ENCODE assay signal across 19 cellular contexts in the genomic region with DNA sequence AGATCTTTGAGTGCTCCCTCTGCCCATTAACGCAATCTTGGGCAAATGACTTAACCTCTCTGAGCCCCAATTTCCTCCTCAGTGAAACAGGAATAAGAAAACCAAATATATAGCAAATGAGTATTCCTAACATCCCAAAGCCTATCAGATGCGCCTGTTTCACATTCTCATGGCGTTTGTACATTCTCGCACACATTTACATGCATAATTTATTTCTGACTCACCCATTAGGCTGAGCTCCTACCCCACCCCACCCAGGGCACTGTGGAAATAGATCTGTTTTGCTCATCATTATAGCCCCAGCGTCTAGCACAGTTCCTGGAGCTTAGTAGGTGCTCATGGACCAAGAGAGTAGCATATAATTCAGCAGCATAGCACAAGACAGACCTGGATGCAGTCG.
DNase-seq lines count a peak whose midpoint lies in the region; ATAC-seq, FAIRE-seq and TF ChIP-seq lines count a peak whose summit lies in the region.
"Had no signal": no experiment of that assay in that cellular context is flagged by ENCODE, and none has a peak within 500 bp of the region (broad histone marks: within the 10 kb centered on the region; RNA-seq: fewer than 3 reads in every experiment).

No MANE protein-coding gene starts in this region.

- H3K79me1 ChIP-seq in IMR-90 (ENCODE audit: low read depth in 1 of 2, low read length in 2 of 2), result no peaks in the 10 kb centered on the region

- TF ChIP-seq RAD21 in IMR-90 (IDR thresholded peaks at IDR 0.05; ENCODE audit: low read length), result no peak

- in situ Hi-C loops in IMR-90 (cut with MboI; ENCODE audit: low sequenced_read_pairs), result no loop called here

- ATAC-seq in IMR-90 (ENCODE audit: low read depth) (peak; percentile 56), foreskin keratinocyte (peak; percentile 70), HG03095 (IDR thresholded peaks at IDR 0.05; ENCODE audit: unreplicated experiment) (no peak), HG02970 (IDR thresholded peaks at IDR 0.05; ENCODE audit: low FRiP score, unreplicated experiment) (no peak)
- ATAC-seq: stimulated activated naive CD8-positive, alpha-beta T cell treated with anti-CD3 and anti-CD28 coated beads, Interleukin-15, amount 100 ng/mL, for 72 hours had no signal

- H4K5ac ChIP-seq in IMR-90 (ENCODE audit: low read depth, low read length), result no peak overlapping the region

- peak overlapping the region; percentile 88 for H2BK120ac ChIP-seq in IMR-90 (ENCODE audit: low read depth, low read length)

- H3K4me1 ChIP-seq in IMR-90 (ENCODE audit: control insufficient read depth, insufficient read depth, low read length), result peaks cover 8% of the 10 kb centered on the region
- H3K4me1 ChIP-seq in astrocyte (ENCODE audit: insufficient read depth, low read length), result peaks cover 41% of the 10 kb centered on the region
- H3K4me1 ChIP-seq in foreskin keratinocyte, result peaks cover 28% of the 10 kb centered on the region
- H3K4me1 ChIP-seq: ascending aorta, left ventricle myocardium inferior had no signal

- H3K27ac Mint-ChIP-seq in astrocyte (ENCODE audit: unreplicated experiment), result no peak overlapping the region

- peak overlapping the region; percentile 65; the same call in 1 of the 2 replicates for H4K91ac ChIP-seq in IMR-90 (ENCODE audit: insufficient read depth, low read depth, low read length)

- CTCF ChIA-PET in AG04450 (lab: Charles Lee) (interaction anchor here (1.0 to 1.4 kb wide), 3 partner anchors 26 to 356 kb away, joined by 3 to 7 read pairs (median 3); no protein-coding TSS in a partner anchor), IMR-90 (lab: Yijun Ruan, JAX) (interaction anchor here (0.6 to 1.4 kb wide), 3 partner anchors 11 to 278 kb away, joined by 3 to 4 read pairs (median 3); no protein-coding TSS in a partner anchor)

- no peaks in the 10 kb centered on the region for H3K36me3 Mint-ChIP-seq in astrocyte (ENCODE audit: low read depth, unreplicated experiment)

- peaks cover 35% of the 10 kb centered on the region for H3K4me1 Mint-ChIP-seq in astrocyte (ENCODE audit: low read depth, unreplicated experiment)
- H3K4me1 Mint-ChIP-seq: stimulated activated naive CD8-positive, alpha-beta T cell treated with anti-CD3 and anti-CD28 coated beads, Interleukin-15, amount 100 ng/mL, for 72 hours had no signal

- no peak overlapping the region; the same call in 1 of the 2 replicates for H3K18ac ChIP-seq in IMR-90 (ENCODE audit: low read depth, low read length)

- H3K27me3 Mint-ChIP-seq in astrocyte (ENCODE audit: low read depth, unreplicated experiment), result no peaks in the 10 kb centered on the region
- H3K27me3 Mint-ChIP-seq: stimulated activated naive CD8-positive, alpha-beta T cell treated with anti-CD3 and anti-CD28 coated beads, Interleukin-15, amount 100 ng/mL, for 72 hours had no signal

- peak overlapping the region; percentile 28 for H2AFZ ChIP-seq in IMR-90 (replicated peaks; ENCODE audit: low read length, poor library complexity)
- peak overlapping the region; percentile 4 for H2AFZ ChIP-seq in astrocyte (ENCODE audit: low read depth, low read length)

- H3K27me3 ChIP-seq in AG04450 (ENCODE audit: control insufficient read depth, insufficient read depth, low read length) (no peaks in the 10 kb centered on the region), IMR-90 (ENCODE audit: control insufficient read depth, insufficient read depth, low read length) (no peaks in the 10 kb centered on the region), astrocyte (ENCODE audit: insufficient read depth, low read length) (no peaks in the 10 kb centered on the region), foreskin keratinocyte (no peaks in the 10 kb centered on the region)
- H3K27me3 ChIP-seq: ascending aorta, dorsolateral prefrontal cortex had no signal

- no peak overlapping the region for H2BK5ac ChIP-seq in IMR-90 (ENCODE audit: low read depth, low read length, poor library complexity, severe bottlenecking)

- no peaks in the 10 kb centered on the region for H4K20me1 ChIP-seq in IMR-90 (ENCODE audit: insufficient read depth, low read length)
- no peaks in the 10 kb centered on the region for H4K20me1 ChIP-seq in astrocyte (ENCODE audit: insufficient read depth, low read length)

- peaks cover 21% of the 10 kb centered on the region for H3K9me1 ChIP-seq in IMR-90 (ENCODE audit: insufficient read depth, low read length)

- FAIRE-seq in astrocyte (lab: Jason Lieb, UNC), result peak; percentile 77
- FAIRE-seq: D721Med had no signal

- H2AK9ac ChIP-seq in IMR-90 (replicated peaks; ENCODE audit: low read depth, low read length, poor library complexity), result no peak overlapping the region

- H2BK20ac ChIP-seq in IMR-90 (ENCODE audit: low read depth, low read length), result peak overlapping the region; percentile 90; the same call in 1 of the 2 replicates

- H3K56ac ChIP-seq in IMR-90 (ENCODE audit: extremely low read depth, insufficient read depth, low read length), result no peak overlapping the region

- DNase-seq in AG04450 (ENCODE audit: low read depth, low spot score), result no peak
- DNase-seq in IMR-90, result peak; percentile 55
- peak; percentile 84 for DNase-seq in astrocyte (ENCODE audit: low read depth)
- DNase-seq in foreskin keratinocyte, result peak; percentile 56 to 72
- no peak for DNase-seq in LoVo (ENCODE audit: low spot score)
- no peak for DNase-seq in NCI-H1694 treated with DMSO at 0.1 percent for 48 hours (lab: John Stamatoyannopoulos, UW)
- DNase-seq: activated CD8-positive, alpha-beta memory T cell treated with anti-CD3 and anti-CD28 coated beads for 24 hours; dorsolateral prefrontal cortex; Karpas-422; left ventricle myocardium inferior; NCI-H446 treated with DMSO at 0.1 percent for 48 hours; posterior cingulate gyrus; stimulated activated naive CD8-positive, alpha-beta T cell treated with anti-CD3 and anti-CD28 coated beads, Interleukin-15, amount 100 ng/mL, for 72 hours; WERI-Rb-1 had no signal

- H3K27ac ChIP-seq in AG04450 (ENCODE audit: low read depth, low read length) (peak overlapping the region; percentile 12), IMR-90 (ENCODE audit: insufficient read depth, low read length) (no peak overlapping the region), astrocyte (ENCODE audit: low read depth, low read length) (peak overlapping the region; percentile 65), foreskin keratinocyte (peak overlapping the region; percentile 63)
- H3K27ac ChIP-seq: ascending aorta, dorsolateral prefrontal cortex, left ventricle myocardium inferior, SK-N-MC, WERI-Rb-1 had no signal

- H3K79me2 ChIP-seq in astrocyte (ENCODE audit: insufficient read depth, low read length), result no peaks in the 10 kb centered on the region

- H2BK15ac ChIP-seq in IMR-90 (ENCODE audit: low read depth, low read length), result peak overlapping the region; percentile 40; the same call in 1 of the 3 replicates

- 90% methylated on average over 3 of the region's 6 CpGs; no CpG with 5 or more reads in 1 of the 2 experiments for whole genome bisulfite sequencing in IMR-90 (ENCODE audit: extremely low coverage in 2 of 2, insufficient read length in 1 of 2), 2 experiments

- H3K36me3 ChIP-seq in IMR-90 (ENCODE audit: control insufficient read depth, insufficient read depth, low read length), result no peaks in the 10 kb centered on the region
- no peaks in the 10 kb centered on the region for H3K36me3 ChIP-seq in astrocyte (ENCODE audit: insufficient read depth, low read length)
- H3K36me3 ChIP-seq: ascending aorta, left ventricle myocardium inferior, WERI-Rb-1 had no signal

- H3K9ac ChIP-seq in IMR-90 (ENCODE audit: low read depth, low read length), result no peak overlapping the region
- H3K9ac ChIP-seq in astrocyte (ENCODE audit: low read length), result peak overlapping the region; percentile 54

- H2AK5ac ChIP-seq in IMR-90 (ENCODE audit: low read depth, low read length), result peak overlapping the region; percentile 67; the same call in 1 of the 2 replicates

- TF ChIP-seq CTCF in AG04450 (IDR thresholded peaks at IDR 0.05; ENCODE audit: low read depth, low read length) (no peak), IMR-90 (conservative IDR thresholded peaks at IDR 0.05; ENCODE audit: low read depth, low read length) (no peak), astrocyte (IDR thresholded peaks at IDR 0.05; ENCODE audit: insufficient read depth, low read depth, low read length) (no peak), foreskin keratinocyte (conservative IDR thresholded peaks at IDR 0.05) (no peak)

- H3K9me3 Mint-ChIP-seq in astrocyte (ENCODE audit: unreplicated experiment), result no peaks in the 10 kb centered on the region
- H3K9me3 Mint-ChIP-seq: stimulated activated naive CD8-positive, alpha-beta T cell treated with anti-CD3 and anti-CD28 coated beads, Interleukin-15, amount 100 ng/mL, for 72 hours had no signal

- intact Hi-C loops in IMR-90 (cut with micrococcal nuclease), result no loop called here

- no peak overlapping the region for H3K4me3 Mint-ChIP-seq in astrocyte (ENCODE audit: unreplicated experiment)
- H3K4me3 Mint-ChIP-seq: stimulated activated naive CD8-positive, alpha-beta T cell treated with anti-CD3 and anti-CD28 coated beads, Interleukin-15, amount 100 ng/mL, for 72 hours had no signal

- peak overlapping the region; percentile 68 for H3K4ac ChIP-seq in IMR-90 (ENCODE audit: low read depth, low read length)

- H3K23ac ChIP-seq in IMR-90 (ENCODE audit: low read depth, low read length), result no peak overlapping the region

- TF ChIP-seq POLR2A in IMR-90 (IDR thresholded peaks at IDR 0.05; ENCODE audit: low read depth, low read length), result no peak

- POLR2A ChIA-PET in AG04450 (lab: Yijun Ruan, JAX), result no interaction called here
- POLR2A ChIA-PET in IMR-90 (lab: Charles Lee; ENCODE audit: unreplicated experiment), result no interaction called here

- no TSS peak for BruUV-seq in IMR-90 (replicated peaks; lab: Mats Ljungman, UMichigan)

- H3K9me3 ChIP-seq in AG04450 (ENCODE audit: control insufficient read depth, insufficient read depth, low read length), result no peaks in the 10 kb centered on the region
- H3K9me3 ChIP-seq in IMR-90 (ENCODE audit: control insufficient read depth, insufficient read depth, low read length), result no peaks in the 10 kb centered on the region
- no peaks in the 10 kb centered on the region for H3K9me3 ChIP-seq in astrocyte (ENCODE audit: insufficient read depth, low read depth, low read length)
- H3K9me3 ChIP-seq: ascending aorta, left ventricle myocardium inferior had no signal

- no peak overlapping the region for H3K4me2 ChIP-seq in IMR-90 (ENCODE audit: low read depth, low read length)
- peak overlapping the region; percentile 63 for H3K4me2 ChIP-seq in astrocyte (ENCODE audit: low read length)

- H4K8ac ChIP-seq in IMR-90 (ENCODE audit: low read depth in 2 of 2, low read length in 2 of 2), result peak overlapping the region in 1 of 2 experiments; percentile 11; a peak in 1 of 4 replicates

- H3K4me3 ChIP-seq in AG04450 (ENCODE audit: low read depth, low read length) (no peak overlapping the region), IMR-90 (ENCODE audit: insufficient read depth, low read depth, low read length) (no peak overlapping the region), astrocyte (ENCODE audit: insufficient read depth, low read depth, low read length) (peak overlapping the region; percentile 11)
- H3K4me3 ChIP-seq: ascending aorta, dorsolateral prefrontal cortex, left ventricle myocardium inferior, SK-N-MC had no signal

- dilution Hi-C loops in IMR-90 (cut with HindIII; ENCODE audit: low sequenced_read_pairs, unreplicated experiment), result no loop called here

- peak overlapping the region; percentile 54; the same call in 1 of the 2 replicates for H3K14ac ChIP-seq in IMR-90 (replicated peaks; ENCODE audit: low read depth, low read length)

TF ChIP-seq in IMR-90, 13 proteins besides CTCF, POLR2A, EP300 and RAD21 (continues in another document):
- no peak for TF ChIP-seq RFX5 (IDR thresholded peaks at IDR 0.05; ENCODE audit: low read depth, low read length)

Comparison
In these comparisons a context has a peak if more than half of its experiments do, and no peak if none do; other contexts are left out.
1. DNase-seq: peak in IMR-90 (single experiment), astrocyte (single experiment) and foreskin keratinocyte (2 of 2); none in AG04450 (single experiment), LoVo (single experiment) and NCI-H1694 treated with DMSO at 0.1 percent for 48 hours (single experiment).
2. ATAC-seq: peak in IMR-90 (single experiment) and foreskin keratinocyte (single experiment); none in HG03095 (single experiment) and HG02970 (single experiment).